ENCODE assay signal across 29 cellular contexts in genomic region chr17:17898673-17899072, GRCh38.
"Had no signal": no experiment of that assay in that cellular context is flagged by ENCODE, and none has a peak within 500 bp of the region (broad histone marks: within the 10 kb centered on the region; RNA-seq: fewer than 3 reads in every experiment).

No MANE protein-coding gene starts in this region.

- H3K27me3 Mint-ChIP-seq: activated CD4-positive, alpha-beta memory T cell treated with anti-CD3 and anti-CD28 coated beads for 36 hours; activated CD4-positive, alpha-beta T cell treated with anti-CD3 and anti-CD28 coated beads for 36 hours; activated CD4-positive, alpha-beta T cell treated with anti-CD3 and anti-CD28 coated beads, Interleukin-2, amount 10 ng/mL, durations not matched to agents 24 days and 14 days; activated CD8-positive, alpha-beta memory T cell treated with anti-CD3 and anti-CD28 coated beads, Interleukin-2, amount 10 ng/mL, durations not matched to agents 7 days and 5 days; activated naive CD4-positive, alpha-beta T cell treated with anti-CD3 and anti-CD28 coated beads, Interleukin-2, amount 50 U/mL, for 24 hours; activated naive CD8-positive, alpha-beta T cell treated with anti-CD3 and anti-CD28 coated beads for 36 hours; activated naive CD8-positive, alpha-beta T cell treated with anti-CD3 and anti-CD28 coated beads, Interleukin-2, amount 50 U/mL, for 24 hours had no signal

- FAIRE-seq: endometrium, endothelial cell of umbilical vein, frontal cortex had no signal

- H3K27ac Mint-ChIP-seq: activated CD4-positive, alpha-beta memory T cell treated with anti-CD3 and anti-CD28 coated beads for 36 hours; activated CD4-positive, alpha-beta T cell treated with anti-CD3 and anti-CD28 coated beads for 36 hours; activated CD4-positive, alpha-beta T cell treated with anti-CD3 and anti-CD28 coated beads, Interleukin-2, amount 10 ng/mL, durations not matched to agents 24 days and 14 days; activated CD8-positive, alpha-beta memory T cell treated with anti-CD3 and anti-CD28 coated beads, Interleukin-2, amount 10 ng/mL, durations not matched to agents 7 days and 5 days; activated CD8-positive, alpha-beta T cell treated with anti-CD3 and anti-CD28 coated beads, Interleukin-2, amount 10 ng/mL, durations not matched to agents 7 days and 5 days; activated naive CD4-positive, alpha-beta T cell treated with anti-CD3 and anti-CD28 coated beads for 36 hours; activated naive CD4-positive, alpha-beta T cell treated with anti-CD3 and anti-CD28 coated beads, Interleukin-2, amount 50 U/mL, for 24 hours; activated naive CD8-positive, alpha-beta T cell treated with anti-CD3 and anti-CD28 coated beads for 36 hours; activated naive CD8-positive, alpha-beta T cell treated with anti-CD3 and anti-CD28 coated beads, Interleukin-2, amount 50 U/mL, for 24 hours; activated T-helper 1 cell treated with anti-CD3 and anti-CD28 coated beads, Interleukin-12 subunit alpha, Interleukin-12 subunit beta, Interleukin-2, Interleukin-4 antibody, amounts not matched to agents 30 ng/mL and 10 ng/mL and 1 ng/mL, durations not matched to agents 14 hours and 24 hours and 36 hours; activated T-helper 2 cell treated with anti-CD3 and anti-CD28 coated beads, Interferon-gamma antibody, Interleukin-2, Interleukin-4, amounts not matched to agents 10 μg/mL and 5 μg/mL and 100 μg/mL, durations not matched to agents 14 hours and 24 hours and 36 hours had no signal

- DNase-seq: activated CD4-positive, alpha-beta memory T cell treated with anti-CD3 and anti-CD28 coated beads for 36 hours; activated CD4-positive, alpha-beta T cell treated with anti-CD3 and anti-CD28 coated beads for 36 hours; activated CD4-positive, alpha-beta T cell treated with anti-CD3 and anti-CD28 coated beads, Interleukin-2, amount 10 ng/mL, durations not matched to agents 24 days and 14 days; activated CD4-positive, CD25-positive, alpha-beta regulatory T cell; activated CD4-positive, CD25-positive, alpha-beta regulatory T cell treated with anti-CD3 and anti-CD28 coated beads, Interleukin-2, amount 50 U/mL, for 72 hours; activated CD8-positive, alpha-beta memory T cell treated with anti-CD3 and anti-CD28 coated beads, Interleukin-2, amount 10 ng/mL, durations not matched to agents 7 days and 5 days; activated CD8-positive, alpha-beta memory T cell treated with anti-CD3 and anti-CD28 coated beads, Interleukin-2, amount 50 U/mL, for 4 hours; activated CD8-positive, alpha-beta T cell treated with anti-CD3 and anti-CD28 coated beads, Interleukin-2, amount 10 ng/mL, durations not matched to agents 7 days and 5 days; activated effector memory CD4-positive, alpha-beta T cell treated with anti-CD3 and anti-CD28 coated beads, Interleukin-2, amount 50 U/mL, for 16 hours; activated naive CD4-positive, alpha-beta T cell treated with anti-CD3 and anti-CD28 coated beads for 36 hours; activated naive CD8-positive, alpha-beta T cell treated with anti-CD3 and anti-CD28 coated beads for 36 hours; activated naive CD8-positive, alpha-beta T cell treated with anti-CD3 and anti-CD28 coated beads, Interleukin-2, amount 50 U/mL, for 24 hours; activated T-cell treated with anti-CD3 and anti-CD28 coated beads, Interleukin-2, amount 50 U/mL, for 1 hour; activated T-cell treated with anti-CD3 and anti-CD28 coated beads, Interleukin-2, amount 50 U/mL, for 48 hours; adrenal gland; amygdala; body of pancreas; caudate nucleus; colonic mucosa; effector CD8-positive, alpha-beta T cell; foreskin fibroblast; T-helper 2 cell had no signal

- H3K27ac ChIP-seq: body of pancreas, colonic mucosa had no signal

- H3K36me3 ChIP-seq: colonic mucosa had no signal

- H3K9me3 Mint-ChIP-seq: activated CD4-positive, alpha-beta memory T cell treated with anti-CD3 and anti-CD28 coated beads for 36 hours; activated CD4-positive, alpha-beta T cell treated with anti-CD3 and anti-CD28 coated beads, Interleukin-2, amount 10 ng/mL, durations not matched to agents 24 days and 14 days; activated naive CD4-positive, alpha-beta T cell treated with anti-CD3 and anti-CD28 coated beads for 36 hours; activated naive CD4-positive, alpha-beta T cell treated with anti-CD3 and anti-CD28 coated beads, Interleukin-2, amount 50 U/mL, for 24 hours; activated naive CD8-positive, alpha-beta T cell treated with anti-CD3 and anti-CD28 coated beads for 36 hours; activated naive CD8-positive, alpha-beta T cell treated with anti-CD3 and anti-CD28 coated beads, Interleukin-2, amount 50 U/mL, for 24 hours; activated T-helper 1 cell treated with anti-CD3 and anti-CD28 coated beads, Interleukin-12 subunit alpha, Interleukin-12 subunit beta, Interleukin-2, Interleukin-4 antibody, amounts not matched to agents 30 ng/mL and 10 ng/mL and 1 ng/mL, durations not matched to agents 14 hours and 24 hours and 36 hours; activated T-helper 2 cell treated with anti-CD3 and anti-CD28 coated beads, Interferon-gamma antibody, Interleukin-2, Interleukin-4, amounts not matched to agents 10 μg/mL and 5 μg/mL and 100 μg/mL, durations not matched to agents 14 hours and 24 hours and 36 hours had no signal

- H3K4me1 Mint-ChIP-seq: activated CD4-positive, alpha-beta T cell treated with anti-CD3 and anti-CD28 coated beads for 36 hours; activated naive CD4-positive, alpha-beta T cell treated with anti-CD3 and anti-CD28 coated beads, Interleukin-2, amount 50 U/mL, for 24 hours had no signal

- H3K9me3 ChIP-seq: adrenal gland, body of pancreas, colonic mucosa had no signal

- H3K4me3 ChIP-seq: adrenal gland, body of pancreas, colonic mucosa had no signal

- H3K4me1 ChIP-seq: colonic mucosa had no signal

- H3K27me3 ChIP-seq: adrenal gland, body of pancreas, colonic mucosa had no signal

- H3K4me3 Mint-ChIP-seq: activated CD4-positive, alpha-beta memory T cell treated with anti-CD3 and anti-CD28 coated beads for 36 hours; activated CD4-positive, alpha-beta T cell treated with anti-CD3 and anti-CD28 coated beads for 36 hours; activated CD4-positive, alpha-beta T cell treated with anti-CD3 and anti-CD28 coated beads, Interleukin-2, amount 10 ng/mL, durations not matched to agents 24 days and 14 days; activated CD8-positive, alpha-beta memory T cell treated with anti-CD3 and anti-CD28 coated beads, Interleukin-2, amount 10 ng/mL, durations not matched to agents 7 days and 5 days; activated CD8-positive, alpha-beta T cell treated with anti-CD3 and anti-CD28 coated beads, Interleukin-2, amount 10 ng/mL, durations not matched to agents 7 days and 5 days; activated naive CD4-positive, alpha-beta T cell treated with anti-CD3 and anti-CD28 coated beads for 36 hours; activated naive CD4-positive, alpha-beta T cell treated with anti-CD3 and anti-CD28 coated beads, Interleukin-2, amount 50 U/mL, for 24 hours; activated naive CD8-positive, alpha-beta T cell treated with anti-CD3 and anti-CD28 coated beads for 36 hours; activated naive CD8-positive, alpha-beta T cell treated with anti-CD3 and anti-CD28 coated beads, Interleukin-2, amount 50 U/mL, for 24 hours; activated T-helper 1 cell treated with anti-CD3 and anti-CD28 coated beads, Interleukin-12 subunit alpha, Interleukin-12 subunit beta, Interleukin-2, Interleukin-4 antibody, amounts not matched to agents 30 ng/mL and 10 ng/mL and 1 ng/mL, durations not matched to agents 14 hours and 24 hours and 36 hours had no signal

- H3K36me3 Mint-ChIP-seq: activated naive CD8-positive, alpha-beta T cell treated with anti-CD3 and anti-CD28 coated beads for 36 hours had no signal

- ATAC-seq: activated CD4-positive, alpha-beta T cell treated with anti-CD3 and anti-CD28 coated beads for 36 hours; activated CD8-positive, alpha-beta memory T cell treated with anti-CD3 and anti-CD28 coated beads, Interleukin-2, amount 10 ng/mL, durations not matched to agents 7 days and 5 days; activated CD8-positive, alpha-beta T cell treated with anti-CD3 and anti-CD28 coated beads, Interleukin-2, amount 10 ng/mL, durations not matched to agents 7 days and 5 days; activated naive CD8-positive, alpha-beta T cell treated with anti-CD3 and anti-CD28 coated beads, Interleukin-2, amount 50 U/mL, for 24 hours; body of pancreas; esophagus mucosa had no signal
